Comparison of ENCODE assay signal across 9 cellular contexts in the genomic region with DNA sequence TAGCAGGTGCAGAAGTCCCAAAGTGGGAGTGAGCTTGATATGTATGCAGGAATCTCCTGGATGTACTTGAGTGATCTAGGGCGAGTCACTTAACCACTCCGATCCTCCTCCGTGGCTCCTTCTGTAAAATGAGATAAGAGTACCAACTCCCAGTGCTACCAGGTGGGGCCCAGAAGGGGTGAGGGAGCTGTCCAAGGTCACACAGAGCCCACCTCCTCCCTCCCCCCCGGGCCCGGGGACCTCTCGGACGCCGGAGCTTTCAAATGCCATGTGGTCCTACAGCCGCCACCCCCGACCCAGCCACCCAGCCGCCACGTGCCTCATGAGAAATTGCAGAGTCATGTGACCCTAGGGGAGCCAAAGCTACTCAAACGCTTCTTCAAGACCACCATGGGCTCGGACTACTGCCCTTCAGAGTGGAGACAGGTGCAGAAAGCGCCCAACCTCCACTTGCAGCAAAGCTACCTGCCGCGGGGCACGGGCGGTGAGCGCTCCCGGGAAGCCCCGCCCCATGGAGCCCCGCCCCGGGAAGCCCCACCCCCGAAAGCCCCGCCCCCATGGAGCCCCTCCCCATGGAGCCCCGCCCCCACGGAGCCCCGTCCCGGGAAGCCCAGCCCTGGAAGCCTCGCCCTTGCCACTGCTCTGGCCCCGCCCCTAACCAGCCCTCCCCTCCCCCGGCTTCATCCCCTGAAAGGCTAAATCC. TPM values are rescaled to one million over a fixed set of nuclear protein-coding genes. Genes with fewer than 3 reads are reported as not detected.
DNase-seq lines count a peak whose midpoint lies in the region; ATAC-seq, FAIRE-seq and TF ChIP-seq lines count a peak whose summit lies in the region.
"Had no signal": no experiment of that assay in that cellular context is flagged by ENCODE, and none has a peak within 500 bp of the region (broad histone marks: within the 10 kb centered on the region; RNA-seq: fewer than 3 reads in every experiment).

No MANE protein-coding gene starts in this region.

- H3K9me3 ChIP-seq in keratinocyte (ENCODE audit: control insufficient read depth, low read depth, low read length) (no peaks in the 10 kb centered on the region), tibial artery (no peaks in the 10 kb centered on the region)

- no peak overlapping the region for H3K9ac ChIP-seq in keratinocyte (ENCODE audit: control insufficient read depth, extremely low read depth, insufficient read depth, low read length)

- H3K4me1 Mint-ChIP-seq in activated CD8-positive, alpha-beta T cell treated with anti-CD3 and anti-CD28 coated beads, Interleukin-2, amount 10 ng/mL, durations not matched to agents 7 days and 5 days (ENCODE audit: low read depth), result peaks cover 3% of the 10 kb centered on the region

- no peaks in the 10 kb centered on the region for H3K9me1 ChIP-seq in keratinocyte (ENCODE audit: control insufficient read depth, extremely low read depth, insufficient read depth, low read length)

- H3K4me1 ChIP-seq in keratinocyte (ENCODE audit: control insufficient read depth, extremely low read depth, insufficient read depth, low read length), result no peaks in the 10 kb centered on the region
- peaks cover 0 to 24% (median 16%) of the 10 kb centered on the region in 4 donors for H3K4me1 ChIP-seq in tibial artery

- H3K27me3 Mint-ChIP-seq in activated CD8-positive, alpha-beta T cell treated with anti-CD3 and anti-CD28 coated beads, Interleukin-2, amount 10 ng/mL, durations not matched to agents 7 days and 5 days (ENCODE audit: low read depth), result peaks cover 26% of the 10 kb centered on the region

- no peaks in the 10 kb centered on the region for H3K36me3 Mint-ChIP-seq in activated CD8-positive, alpha-beta T cell treated with anti-CD3 and anti-CD28 coated beads, Interleukin-2, amount 10 ng/mL, durations not matched to agents 7 days and 5 days (ENCODE audit: low read depth)

- H3K4me3 Mint-ChIP-seq in activated CD8-positive, alpha-beta T cell treated with anti-CD3 and anti-CD28 coated beads, Interleukin-2, amount 10 ng/mL, durations not matched to agents 7 days and 5 days, result no peak overlapping the region

- peak overlapping the region; percentile 22 for H3K4me2 ChIP-seq in keratinocyte (ENCODE audit: control insufficient read depth, extremely low read depth, insufficient read depth, low read depth, low read length)

- TF ChIP-seq CTCF in keratinocyte (optimal IDR thresholded peaks at IDR 0.05 in 1 of 3, IDR thresholded peaks at IDR 0.05 in 1 of 3, conservative IDR thresholded peaks at IDR 0.05 in 1 of 3; ENCODE audit: extremely low read depth in 1 of 3, insufficient read depth in 2 of 3, low read length in 3 of 3), result no peak
- no peak for TF ChIP-seq CTCF in tibial artery (IDR thresholded peaks at IDR 0.05)

- POLR2A ChIA-PET in activated CD8-positive, alpha-beta T cell treated with anti-CD3 and anti-CD28 coated beads, Interleukin-2, amount 10 ng/mL, durations not matched to agents 7 days and 5 days (lab: Charles Lee), result no interaction called here

- no peaks in the 10 kb centered on the region for H3K27me3 ChIP-seq in keratinocyte (ENCODE audit: control insufficient read depth, extremely low read depth, insufficient read depth, low read length)
- H3K27me3 ChIP-seq in tibial artery, result peaks cover 0 to 39% of the 10 kb centered on the region in 2 donors

- dilution Hi-C loops in keratinocyte (cut with MboI; ENCODE audit: extremely low pct_ligation_motif_present, low sequenced_read_pairs), result no loop called here

- H3K27ac Mint-ChIP-seq in activated CD8-positive, alpha-beta T cell treated with anti-CD3 and anti-CD28 coated beads, Interleukin-2, amount 10 ng/mL, durations not matched to agents 7 days and 5 days, result no peak overlapping the region

- H3K4me3 ChIP-seq in keratinocyte (ENCODE audit: control insufficient read depth in 2 of 3, extremely low read depth in 1 of 3, insufficient read depth in 2 of 3, low read depth in 1 of 3, low read length in 3 of 3) (peak overlapping the region in 1 of 3 experiments; percentile 3), tibial artery (peak overlapping the region in 1 of 2 donors; percentile 10)

- H3K36me3 ChIP-seq in keratinocyte (ENCODE audit: control insufficient read depth in 2 of 2, extremely low read depth in 1 of 2, insufficient read depth in 2 of 2, low read length in 2 of 2) (no peaks in the 10 kb centered on the region), tibial artery (no peaks in the 10 kb centered on the region)

- peak overlapping the region; percentile 60 for H2AFZ ChIP-seq in keratinocyte (ENCODE audit: control insufficient read depth, low read length)

- intact Hi-C loops in tibial artery (cut with DNase I; ENCODE audit: low total_unique reads), result no loop called here

- DNase-seq in COLO829 (ENCODE audit: low spot score) (peak; percentile 74), HUDEP-2 (lab: John Stamatoyannopoulos, UW; ENCODE audit: unreplicated experiment in 76 of 76) (peak in 71 of 76 experiments; percentile 37 to 97 (median 85)), keratinocyte (ENCODE audit: low read depth, low spot score) (no peak), tibial artery (no peak), KG1 (lab: John Stamatoyannopoulos, UW) (no peak)
- no peak for DNase-seq in activated CD8-positive, alpha-beta T cell treated with anti-CD3 and anti-CD28 coated beads, Interleukin-2, amount 10 ng/mL, durations not matched to agents 7 days and 5 days

- no peaks in the 10 kb centered on the region for H3K79me2 ChIP-seq in keratinocyte (ENCODE audit: control insufficient read depth, insufficient read depth, low read length)

- H3K9me3 Mint-ChIP-seq in activated CD8-positive, alpha-beta T cell treated with anti-CD3 and anti-CD28 coated beads, Interleukin-2, amount 10 ng/mL, durations not matched to agents 7 days and 5 days (ENCODE audit: insufficient read depth), result no peaks in the 10 kb centered on the region

- ATAC-seq in activated CD8-positive, alpha-beta T cell treated with anti-CD3 and anti-CD28 coated beads, Interleukin-2, amount 10 ng/mL, durations not matched to agents 7 days and 5 days, result peak; percentile 38
- ATAC-seq in GM21515 (IDR thresholded peaks at IDR 0.05; ENCODE audit: unreplicated experiment) (no peak), GM19397 (IDR thresholded peaks at IDR 0.05; ENCODE audit: unreplicated experiment) (no peak)

- no peak overlapping the region for H3K27ac ChIP-seq in keratinocyte (ENCODE audit: control insufficient read depth, insufficient read depth, low read length)
- peak overlapping the region in 1 of 2 donors; percentile 33 for H3K27ac ChIP-seq in tibial artery

- no peak for FAIRE-seq in keratinocyte (lab: Jason Lieb, UNC)

- CTCF ChIA-PET in activated CD8-positive, alpha-beta T cell treated with anti-CD3 and anti-CD28 coated beads, Interleukin-2, amount 10 ng/mL, durations not matched to agents 7 days and 5 days (lab: Charles Lee), result interaction anchor here (1.0 kb wide), 1 partner anchor 9 kb away, joined by 3 read pairs; a partner anchor contains a TSS

- H4K20me1 ChIP-seq in keratinocyte (ENCODE audit: control insufficient read depth, extremely low read depth, insufficient read depth, low read length), result no peaks in the 10 kb centered on the region

RNA-seq across cellular contexts. Expression of a gene that starts 10.1 kb away (rescaled TPM):
- 1 to 10 TPM; 5.8 to 7.9 TPM for total RNA-seq in activated CD8-positive, alpha-beta T cell treated with anti-CD3 and anti-CD28 coated beads, Interleukin-2, amount 10 ng/mL, durations not matched to agents 7 days and 5 days
- polyA plus RNA-seq in keratinocyte, result 8.5 to 15.9 TPM (median 10.0 TPM) in 3 replicates
- 0.91 TPM for polyA plus RNA-seq in keratinocyte (2011; ENCODE audit: low read depth)
- 9.9 and 18.9 TPM in 2 replicates for polyA plus RNA-seq in keratinocyte (2011; cell fraction: cytosol; rRNA removed)
- polyA plus RNA-seq in keratinocyte (2011; cell fraction: nucleus; rRNA removed), result 5.9 and 7.7 TPM in 2 replicates
- 8.9 and 16.6 TPM in 2 replicates for polyA plus RNA-seq in keratinocyte (2012; ENCODE audit: low replicate concordance)
- 7.0 to 32.7 TPM (median 8.7 TPM) in 3 replicates for polyA minus RNA-seq in keratinocyte
- 29.5 TPM for polyA minus RNA-seq in keratinocyte (2011; cell fraction: cytosol; rRNA and poly(A)+ RNA removed)
- polyA minus RNA-seq in keratinocyte (2011; cell fraction: nucleus; rRNA and poly(A)+ RNA removed), result 2.9 and 3.4 TPM in 2 replicates

RNA-seq across cellular contexts. Expression of a gene that starts 16.6 kb away (rescaled TPM):
- 10 to 100 TPM; 16.2 to 17.7 TPM for total RNA-seq in activated CD8-positive, alpha-beta T cell treated with anti-CD3 and anti-CD28 coated beads, Interleukin-2, amount 10 ng/mL, durations not matched to agents 7 days and 5 days
- 14.0 to 36.0 TPM (median 15.5 TPM) in 3 replicates for polyA plus RNA-seq in keratinocyte
- 10.8 TPM for polyA plus RNA-seq in keratinocyte (2011; ENCODE audit: low read depth)
- polyA plus RNA-seq in keratinocyte (2011; cell fraction: cytosol; rRNA removed), result 12.0 and 20.2 TPM in 2 replicates
- polyA plus RNA-seq in keratinocyte (2011; cell fraction: nucleus; rRNA removed), result 41.1 and 43.9 TPM in 2 replicates
- polyA plus RNA-seq in keratinocyte (2012; ENCODE audit: low replicate concordance), result 11.9 and 14.5 TPM in 2 replicates
- 32.7 to 52.6 TPM (median 51.8 TPM) in 3 replicates for polyA minus RNA-seq in keratinocyte
- polyA minus RNA-seq in keratinocyte (2011; cell fraction: cytosol; rRNA and poly(A)+ RNA removed), result 29.5 TPM
- 12.1 and 18.9 TPM in 2 replicates for polyA minus RNA-seq in keratinocyte (2011; cell fraction: nucleus; rRNA and poly(A)+ RNA removed)

RNA-seq across cellular contexts. Expression of a gene that starts 17.0 kb away (rescaled TPM):
- total RNA-seq in activated CD8-positive, alpha-beta T cell treated with anti-CD3 and anti-CD28 coated beads, Interleukin-2, amount 10 ng/mL, durations not matched to agents 7 days and 5 days, result 1 to 10 TPM in 1 of 2 experiments, under 1 TPM in 1; 0.99 to 1.5 TPM
- 1.1 to 2.7 TPM (median 1.3 TPM) in 3 replicates for polyA plus RNA-seq in keratinocyte
- 0.46 TPM for polyA plus RNA-seq in keratinocyte (2011; ENCODE audit: low read depth)
- 0.75 and 2.6 TPM in 2 replicates for polyA plus RNA-seq in keratinocyte (2011; cell fraction: cytosol; rRNA removed)
- 1.0 and 1.9 TPM in 2 replicates for polyA plus RNA-seq in keratinocyte (2011; cell fraction: nucleus; rRNA removed)
- 1.5 and 2.2 TPM in 2 replicates for polyA plus RNA-seq in keratinocyte (2012; ENCODE audit: low replicate concordance)
- 0.45 to 3.2 TPM (median 0.99 TPM) in 3 replicates for polyA minus RNA-seq in keratinocyte
- 4.0 TPM for polyA minus RNA-seq in keratinocyte (2011; cell fraction: cytosol; rRNA and poly(A)+ RNA removed)
- 0.84 and 1.2 TPM in 2 replicates for polyA minus RNA-seq in keratinocyte (2011; cell fraction: nucleus; rRNA and poly(A)+ RNA removed)
- total RNA-seq: HT1080 had no signal

RNA-seq across cellular contexts. Expression of a gene that starts 29.7 kb away (rescaled TPM):
- 100 to 1,000 TPM; 166 to 173 TPM for total RNA-seq in activated CD8-positive, alpha-beta T cell treated with anti-CD3 and anti-CD28 coated beads, Interleukin-2, amount 10 ng/mL, durations not matched to agents 7 days and 5 days
- 22.4 to 40.0 TPM (median 33.1 TPM) in 3 replicates for polyA plus RNA-seq in keratinocyte
- 48.9 TPM for polyA plus RNA-seq in keratinocyte (2011; ENCODE audit: low read depth)
- polyA plus RNA-seq in keratinocyte (2011; cell fraction: cytosol; rRNA removed), result 14.2 and 33.3 TPM in 2 replicates
- 103 and 119 TPM in 2 replicates for polyA plus RNA-seq in keratinocyte (2011; cell fraction: nucleus; rRNA removed)
- 51.8 and 72.6 TPM in 2 replicates for polyA plus RNA-seq in keratinocyte (2012; ENCODE audit: low replicate concordance)
- polyA minus RNA-seq in keratinocyte, result 44.1 to 127 TPM (median 58.7 TPM) in 3 replicates
- polyA minus RNA-seq in keratinocyte (2011; cell fraction: cytosol; rRNA and poly(A)+ RNA removed), result 151 TPM
- 148 and 178 TPM in 2 replicates for polyA minus RNA-seq in keratinocyte (2011; cell fraction: nucleus; rRNA and poly(A)+ RNA removed)

Comparison
In these comparisons a context has a peak if more than half of its experiments do, and no peak if none do; other contexts are left out.
1. DNase-seq: peak in COLO829 (single experiment) and HUDEP-2 (71 of 76); none in activated CD8-positive, alpha-beta T cell treated with anti-CD3 and anti-CD28 coated beads, Interleukin-2, amount 10 ng/mL, durations not matched to agents 7 days and 5 days (single experiment), keratinocyte (single experiment), tibial artery (0 of 2) and KG1 (single experiment).